21 cellular contexts compared by ENCODE assay signal in the genomic region with DNA sequence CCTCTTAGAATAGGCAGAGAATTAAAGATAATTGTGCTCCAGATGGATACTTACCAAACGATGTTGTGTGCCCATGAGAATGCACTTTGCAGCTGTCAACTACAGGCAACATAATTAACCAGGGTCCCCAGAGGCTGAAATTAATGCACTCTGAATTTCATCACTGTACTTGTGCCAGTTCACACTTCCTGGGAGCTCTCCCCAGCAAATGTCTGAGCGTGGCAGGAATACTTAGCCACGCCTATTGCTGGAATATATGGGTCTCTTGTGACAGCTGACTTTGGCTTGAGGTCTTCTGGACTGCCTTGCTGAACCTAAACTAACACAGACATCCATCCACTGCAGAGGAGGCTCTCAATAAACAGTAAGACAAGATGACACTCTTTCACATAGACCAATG. TPM values are rescaled to one million over a fixed set of nuclear protein-coding genes. Genes with fewer than 3 reads are reported as not detected.
A peak's percentile ranks its signal among the peaks of the same experiment; 100 is the strongest.
DNase-seq lines count a peak whose midpoint lies in the region; TF ChIP-seq lines count a peak whose summit lies in the region.
"Had no signal": no experiment of that assay in that cellular context is flagged by ENCODE, and none has a peak within 500 bp of the region (broad histone marks: within the 10 kb centered on the region; RNA-seq: fewer than 3 reads in every experiment).

No MANE protein-coding gene starts in this region.

- peaks cover 4% of the 10 kb centered on the region for H3K27me3 ChIP-seq in osteoblast (ENCODE audit: insufficient read depth, low read length)

- no peak overlapping the region for H3K4me2 ChIP-seq in osteoblast (ENCODE audit: insufficient read depth, low read length)
- H3K4me2 ChIP-seq: SK-N-SH had no signal

- H2AFZ ChIP-seq in osteoblast (ENCODE audit: low read length), result no peak overlapping the region

- H4K20me1 ChIP-seq in osteoblast (ENCODE audit: insufficient read depth, low read length), result no peaks in the 10 kb centered on the region

- peaks cover 15% of the 10 kb centered on the region for H3K9me3 Mint-ChIP-seq in nephron progenitor cell

- TF ChIP-seq CTCF in NB4 (IDR thresholded peaks at IDR 0.05; ENCODE audit: low read depth, low read length) (no peak), osteoblast (IDR thresholded peaks at IDR 0.05; ENCODE audit: extremely low read depth, low read depth, low read length) (no peak), nephron progenitor cell (IDR thresholded peaks at IDR 0.05) (no peak)

- H3K9me3 ChIP-seq in osteoblast (ENCODE audit: low read depth, low read length), result no peaks in the 10 kb centered on the region

- no peak for TF ChIP-seq POLR2A in NB4 (IDR thresholded peaks at IDR 0.05; ENCODE audit: extremely low read depth, insufficient read length)

- H3K27ac ChIP-seq in osteoblast (ENCODE audit: low read depth, low read length), result no peak overlapping the region

- no peaks in the 10 kb centered on the region for H3K4me1 Mint-ChIP-seq in nephron progenitor cell

- H3K36me3 Mint-ChIP-seq in nephron progenitor cell (ENCODE audit: low read depth), result peaks cover 27% of the 10 kb centered on the region
- H3K36me3 Mint-ChIP-seq: CD8-positive, alpha-beta T cell had no signal

- H3K4me1 ChIP-seq in osteoblast (ENCODE audit: insufficient read depth, low read length), result no peaks in the 10 kb centered on the region

- H3K4me3 ChIP-seq in NB4 (ENCODE audit: low read depth, low read length) (no peak overlapping the region), osteoblast (ENCODE audit: insufficient read depth, low read length) (no peak overlapping the region)
- H3K4me3 ChIP-seq: MG63 had no signal

- peak; percentile 42 for DNase-seq in NCI-H82 (lab: John Stamatoyannopoulos, UW)
- no peak for DNase-seq in NCI-H82 treated with DMSO at 0.1 percent for 48 hours (lab: John Stamatoyannopoulos, UW; ENCODE audit: unreplicated experiment)
- DNase-seq in NB4 (ENCODE audit: low read depth), result peak; percentile 47
- peak; percentile 41 for DNase-seq in NCI-H2171 (lab: John Stamatoyannopoulos, UW)
- DNase-seq in activated CD8-positive, alpha-beta memory T cell treated with anti-CD3 and anti-CD28 coated beads, Interleukin-2, amount 50 U/mL, for 4 hours, result no peak
- DNase-seq in NCI-H2227 (lab: John Stamatoyannopoulos, UW; ENCODE audit: unreplicated experiment), result no peak
- DNase-seq in osteoblast (ENCODE audit: insufficient read length, low spot score, missing footprints), result no peak
- DNase-seq in nephron progenitor cell, result no peak
- DNase-seq: CD8-positive, alpha-beta T cell; DMS79 treated with DMSO at 0.1 percent for 48 hours; HFFc6; Kasumi-1; MG63; NCI-H1092 treated with DMSO at 0.1 percent for 48 hours; NCI-H1930; NCI-H226; SHP77; SK-N-SH had no signal

- no peaks in the 10 kb centered on the region for H3K36me3 ChIP-seq in osteoblast (ENCODE audit: insufficient read depth, low read length)
- H3K36me3 ChIP-seq: MG63 had no signal

- no peaks in the 10 kb centered on the region for H3K79me2 ChIP-seq in osteoblast (ENCODE audit: insufficient read depth, low read length)

- H3K4me3 Mint-ChIP-seq in nephron progenitor cell, result no peak overlapping the region
- H3K4me3 Mint-ChIP-seq: CD8-positive, alpha-beta T cell; HFFc6; IgD-negative memory B cell; T-helper 2 cell treated with Interferon-gamma antibody and Interleukin-4, amounts not matched to agents 5 μg/mL and 100 μg/mL, for 36 hours had no signal

- peaks cover 6% of the 10 kb centered on the region for H3K27me3 Mint-ChIP-seq in nephron progenitor cell (ENCODE audit: low read depth, poor library complexity)

- H3K27ac Mint-ChIP-seq in nephron progenitor cell, result no peak overlapping the region
- H3K27ac Mint-ChIP-seq: CD8-positive, alpha-beta T cell; HFFc6; IgD-negative memory B cell; T-helper 2 cell treated with Interferon-gamma antibody and Interleukin-4, amounts not matched to agents 5 μg/mL and 100 μg/mL, for 36 hours had no signal

RNA-seq across cellular contexts. Expression of gene C1QTNF2, which starts 11.9 kb away (rescaled TPM):
- under 0.01 TPM in 1 of 2 replicates, not detected in the other for total RNA-seq in osteoblast
- total RNA-seq: CD8-positive, alpha-beta T cell; G401 had no signal

RNA-seq across cellular contexts. Expression of gene FAM200C, which starts 17.5 kb away (rescaled TPM):
- 3.6 and 5.6 TPM in 2 replicates for total RNA-seq in osteoblast

RNA-seq across cellular contexts. Expression of gene SLU7, which starts 36.5 kb away (rescaled TPM):
- 54.5 and 75.6 TPM in 2 replicates for total RNA-seq in osteoblast

RNA-seq across cellular contexts. Expression of gene PTTG1, which starts 39.3 kb away (rescaled TPM):
- 29.8 and 41.3 TPM in 2 replicates for total RNA-seq in osteoblast

Comparison
In these comparisons a context has a peak if more than half of its experiments do, and no peak if none do; other contexts are left out.
1. DNase-seq: peak in NCI-H82 (single experiment), NB4 (single experiment) and NCI-H2171 (single experiment); none in NCI-H82 treated with DMSO at 0.1 percent for 48 hours (single experiment), activated CD8-positive, alpha-beta memory T cell treated with anti-CD3 and anti-CD28 coated beads, Interleukin-2, amount 50 U/mL, for 4 hours (single experiment), NCI-H2227 (single experiment), osteoblast (single experiment) and nephron progenitor cell (single experiment).